Comparison of ENCODE assay signal across 17 cellular contexts in genomic region chr19:10852098-10852800, GRCh38.
DNase-seq lines count a peak whose midpoint lies in the region; ATAC-seq, FAIRE-seq and TF ChIP-seq lines count a peak whose summit lies in the region.
"Had no signal": no experiment of that assay in that cellular context is flagged by ENCODE, and none has a peak within 500 bp of the region (broad histone marks: within the 10 kb centered on the region; RNA-seq: fewer than 3 reads in every experiment).

No MANE protein-coding gene starts in this region.

- FAIRE-seq in H54 (lab: Jason Lieb, UNC) (peak; percentile 75), RCC 7860 (lab: Jason Lieb, UNC) (no peak)

- no peaks in the 10 kb centered on the region for H3K27me3 ChIP-seq in neutrophil

- H3K27ac ChIP-seq in neutrophil, result peak overlapping the region; percentile 53
- H3K27ac ChIP-seq: heart left ventricle, RWPE1, skin epidermis had no signal

- peaks cover 67% of the 10 kb centered on the region for H3K36me3 ChIP-seq in neutrophil
- H3K36me3 ChIP-seq: heart left ventricle had no signal

- peaks cover 43 to 44% of the 10 kb centered on the region in 2 experiments for H3K4me1 ChIP-seq in neutrophil (ENCODE audit: control insufficient read depth in 1 of 2, insufficient read depth in 1 of 2, low read depth in 1 of 2, low read length in 1 of 2)
- H3K4me1 ChIP-seq: Caco-2 had no signal

- DNase-seq in H54 (ENCODE audit: insufficient read length, low spot score), result peak; percentile 61
- peak; percentile 90 for DNase-seq in RCC 7860 (ENCODE audit: low spot score)
- peak; percentile 73 for DNase-seq in epithelial cell of esophagus (ENCODE audit: low read depth)
- no peak for DNase-seq in CD1c-positive myeloid dendritic cell (ENCODE audit: extremely low spot score)
- DNase-seq in GM19240 (ENCODE audit: insufficient read length, low spot score), result no peak
- DNase-seq: activated CD4-positive, alpha-beta T cell treated with anti-CD3 and anti-CD28 coated beads, Interleukin-2, amount 10 ng/mL, durations not matched to agents 24 days and 14 days; Caco-2; effector CD4-positive, alpha-beta T cell; NCI-H1417 treated with DMSO at 0.1 percent for 48 hours; NCI-H526; nephron progenitor cell had no signal

- no peak for ATAC-seq in GM21423 (IDR thresholded peaks at IDR 0.05; ENCODE audit: unreplicated experiment)
- ATAC-seq in HG02571 (IDR thresholded peaks at IDR 0.05; ENCODE audit: unreplicated experiment), result no peak
- ATAC-seq: heart left ventricle had no signal

- no peak overlapping the region for H3K4me3 ChIP-seq in epithelial cell of esophagus (ENCODE audit: low read length)
- no peak overlapping the region for H3K4me3 ChIP-seq in neutrophil (ENCODE audit: low read depth in 1 of 2, low read length in 1 of 2)
- H3K4me3 ChIP-seq: heart left ventricle, skin epidermis had no signal

- no peaks in the 10 kb centered on the region for H3K9me3 ChIP-seq in neutrophil
- H3K9me3 ChIP-seq: Caco-2 had no signal

- TF ChIP-seq CTCF in epithelial cell of esophagus (IDR thresholded peaks at IDR 0.05; ENCODE audit: insufficient read depth, low read depth, low read length, missing control alignments) (no peak), neutrophil (IDR thresholded peaks at IDR 0.05) (no peak)

- TF ChIP-seq POLR2A in H54 (IDR thresholded peaks at IDR 0.05; ENCODE audit: low read depth, low read length), result no peak

Comparison
In these comparisons a context has a peak if more than half of its experiments do, and no peak if none do; other contexts are left out.
1. DNase-seq: peak in H54 (single experiment), RCC 7860 (single experiment) and epithelial cell of esophagus (single experiment); none in CD1c-positive myeloid dendritic cell (single experiment) and GM19240 (single experiment).